9 cellular contexts compared by ENCODE assay signal in the genomic region with DNA sequence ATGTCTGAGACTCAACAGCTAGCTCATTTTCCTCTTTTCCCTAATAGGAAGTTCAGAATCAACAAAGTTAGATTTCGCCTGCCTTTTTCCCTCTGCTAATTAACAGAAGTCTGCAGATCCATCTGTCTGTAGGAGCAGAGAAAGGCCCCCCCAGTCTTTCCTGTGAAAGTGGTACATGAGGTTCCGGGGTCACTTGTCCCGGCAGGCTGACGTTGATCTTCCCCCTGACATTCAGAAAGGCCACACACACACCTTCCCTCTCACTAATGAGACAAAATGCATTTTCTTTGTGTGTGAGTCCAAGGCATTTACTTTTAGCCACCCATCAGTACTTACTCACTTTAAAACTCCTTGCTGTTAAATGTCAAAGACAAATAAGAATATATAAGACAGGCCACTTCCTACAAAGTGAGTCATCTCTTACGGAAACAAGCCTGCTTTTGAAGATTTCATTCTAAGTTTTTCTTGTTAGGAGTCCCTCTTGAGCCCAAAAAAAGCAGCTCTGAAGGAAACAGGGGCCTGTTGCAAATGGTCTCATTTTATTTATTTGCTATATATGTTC.
DNase-seq lines count a peak whose midpoint lies in the region; ATAC-seq and TF ChIP-seq lines count a peak whose summit lies in the region.
"Had no signal": no experiment of that assay in that cellular context is flagged by ENCODE, and none has a peak within 500 bp of the region (broad histone marks: within the 10 kb centered on the region; RNA-seq: fewer than 3 reads in every experiment).

No MANE protein-coding gene starts in this region.

- peak overlapping the region; percentile 51 to 78 (median 64) for H3K27ac ChIP-seq in transverse colon
- H3K27ac ChIP-seq: SJCRH30 had no signal

- no peak overlapping the region for H3K4me3 ChIP-seq in transverse colon
- H3K4me3 ChIP-seq: SJCRH30 had no signal

- H3K27me3 ChIP-seq in transverse colon = no peaks in the 10 kb centered on the region
- H3K27me3 ChIP-seq: SJCRH30 had no signal

- intact Hi-C loops in natural killer cell (cut with micrococcal nuclease) = no loop called here
- intact Hi-C loops in transverse colon (cut with DNase I; ENCODE audit: low total_unique reads) = loop anchor here (10.0 kb wide), 1 partner anchor 123 kb away; no protein-coding TSS in a partner anchor

- WGBS in transverse colon (ENCODE audit: low coverage in 1 of 2), 2 donors = 61 to 62% methylated on average over 2 to 5 of the region's 5 CpGs

- in situ Hi-C loops in transverse colon (cut with MboI; ENCODE audit: low pct_ligation_motif_present in 1 of 4, low pct_unique_long_range_greater_than_20kb in 1 of 4, low sequenced_read_pairs in 3 of 4) = loop anchor here in 3 of 4 donors (25.0 kb wide), 2 partner anchors 265 to 365 kb away; no protein-coding TSS in a partner anchor

- peaks cover 0 to 5% of the 10 kb centered on the region in 2 donors for H3K27me3 Mint-ChIP-seq in natural killer cell treated with Interleukin-12 subunit alpha and Interleukin-12 subunit beta and Interleukin-15 and Interleukin-18, amount 100 ng/mL, for 72 hours
- H3K27me3 Mint-ChIP-seq in natural killer cell (ENCODE audit: low read depth in 2 of 2) = peaks cover 0 to 9% of the 10 kb centered on the region in 2 donors
- H3K27me3 Mint-ChIP-seq in activated T-helper 17 cell treated with anti-CD3 and anti-CD28 coated beads, Interleukin-2, amount 50 U/mL, for 72 hours = no peaks in the 10 kb centered on the region

- peaks cover 5 to 18% of the 10 kb centered on the region in 2 donors for H3K4me1 Mint-ChIP-seq in natural killer cell treated with Interleukin-12 subunit alpha and Interleukin-12 subunit beta and Interleukin-15 and Interleukin-18, amount 100 ng/mL, for 72 hours (ENCODE audit: low read depth in 2 of 2)
- H3K4me1 Mint-ChIP-seq in natural killer cell = no peaks in the 10 kb centered on the region
- peaks cover 12% of the 10 kb centered on the region for H3K4me1 Mint-ChIP-seq in activated T-helper 17 cell treated with anti-CD3 and anti-CD28 coated beads, Interleukin-2, amount 50 U/mL, for 72 hours

- H3K27ac Mint-ChIP-seq in natural killer cell treated with Interleukin-12 subunit alpha and Interleukin-12 subunit beta and Interleukin-15 and Interleukin-18, amount 100 ng/mL, for 72 hours = peak overlapping the region; percentile 86 to 90
- H3K27ac Mint-ChIP-seq in natural killer cell = no peak overlapping the region
- peak overlapping the region; percentile 80 for H3K27ac Mint-ChIP-seq in activated T-helper 17 cell treated with anti-CD3 and anti-CD28 coated beads, Interleukin-2, amount 50 U/mL, for 72 hours

- H3K36me3 Mint-ChIP-seq in natural killer cell treated with Interleukin-12 subunit alpha and Interleukin-12 subunit beta and Interleukin-15 and Interleukin-18, amount 100 ng/mL, for 72 hours = no peaks in the 10 kb centered on the region
- H3K36me3 Mint-ChIP-seq in natural killer cell = no peaks in the 10 kb centered on the region
- no peaks in the 10 kb centered on the region for H3K36me3 Mint-ChIP-seq in activated T-helper 17 cell treated with anti-CD3 and anti-CD28 coated beads, Interleukin-2, amount 50 U/mL, for 72 hours (ENCODE audit: low read depth)

- peaks cover 3 to 28% (median 10%) of the 10 kb centered on the region in 4 donors for H3K4me1 ChIP-seq in transverse colon

- H3K36me3 ChIP-seq in transverse colon = no peaks in the 10 kb centered on the region
- H3K36me3 ChIP-seq: SJCRH30 had no signal

- H3K9me3 Mint-ChIP-seq in natural killer cell treated with Interleukin-12 subunit alpha and Interleukin-12 subunit beta and Interleukin-15 and Interleukin-18, amount 100 ng/mL, for 72 hours = no peaks in the 10 kb centered on the region
- no peaks in the 10 kb centered on the region for H3K9me3 Mint-ChIP-seq in natural killer cell
- H3K9me3 Mint-ChIP-seq in activated T-helper 17 cell treated with anti-CD3 and anti-CD28 coated beads, Interleukin-2, amount 50 U/mL, for 72 hours = no peaks in the 10 kb centered on the region

- H3K4me3 Mint-ChIP-seq in natural killer cell treated with Interleukin-12 subunit alpha and Interleukin-12 subunit beta and Interleukin-15 and Interleukin-18, amount 100 ng/mL, for 72 hours = peak overlapping the region; percentile 84
- no peak overlapping the region for H3K4me3 Mint-ChIP-seq in natural killer cell
- peak overlapping the region; percentile 67 for H3K4me3 Mint-ChIP-seq in activated T-helper 17 cell treated with anti-CD3 and anti-CD28 coated beads, Interleukin-2, amount 50 U/mL, for 72 hours

- no peaks in the 10 kb centered on the region for H3K9me3 ChIP-seq in transverse colon
- H3K9me3 ChIP-seq: SJCRH30 had no signal

- peak in 1 of 2 donors; percentile 43 for ATAC-seq in natural killer cell treated with Interleukin-12 subunit alpha and Interleukin-12 subunit beta and Interleukin-15 and Interleukin-18, amount 100 ng/mL, for 72 hours
- no peak for ATAC-seq in natural killer cell
- ATAC-seq in activated T-helper 17 cell treated with anti-CD3 and anti-CD28 coated beads, Interleukin-2, amount 50 U/mL, for 72 hours (replicated peaks) = peak; percentile 88
- ATAC-seq in GM18873 (IDR thresholded peaks at IDR 0.05; ENCODE audit: low FRiP score, unreplicated experiment) = no peak

- peak; percentile 52 for TF ChIP-seq EP300 in transverse colon (IDR thresholded peaks at IDR 0.05; ENCODE audit: low read depth)

- TF ChIP-seq CTCF in natural killer cell (IDR thresholded peaks at IDR 0.05) (no peak), transverse colon (IDR thresholded peaks at IDR 0.05) (no peak)

- no peak for DNase-seq in natural killer cell treated with Interleukin-12 subunit alpha and Interleukin-12 subunit beta and Interleukin-15 and Interleukin-18, amount 100 ng/mL, for 72 hours (ENCODE audit: low spot score)
- DNase-seq in natural killer cell = no peak
- peak; percentile 67 for DNase-seq in foreskin melanocyte
- no peak for DNase-seq in transverse colon
- no peak for DNase-seq in AG08396 (ENCODE audit: low spot score)
- DNase-seq in hippocampal formation (lab: John Stamatoyannopoulos, UW) = no peak
- DNase-seq: SJCRH30 had no signal

- TF ChIP-seq POLR2A in transverse colon (IDR thresholded peaks at IDR 0.05) = no peak

Comparison
In these comparisons a context has a peak if more than half of its experiments do, and no peak if none do; other contexts are left out.
1. H3K27ac Mint-ChIP-seq: peak in natural killer cell treated with Interleukin-12 subunit alpha and Interleukin-12 subunit beta and Interleukin-15 and Interleukin-18, amount 100 ng/mL, for 72 hours (2 of 2) and activated T-helper 17 cell treated with anti-CD3 and anti-CD28 coated beads, Interleukin-2, amount 50 U/mL, for 72 hours (single experiment); none in natural killer cell (0 of 2).